ENCODE assay signal across 1 cellular context in genomic region chr11:78037056-78037455, GRCh38.
TF ChIP-seq lines count a peak whose summit lies in the region.

No MANE protein-coding gene starts in this region.

TF ChIP-seq in HepG2, 621 proteins besides CTCF, POLR2A, EP300 and RAD21 (continued from another document):
- TF ChIP-seq SP5 (CRISPR knock-in tag; IDR thresholded peaks at IDR 0.05; ENCODE audit: borderline replicate concordance, low read depth) (peak; percentile 19; the same call in 1 of the 2 replicates), SALL1 (CRISPR knock-in tag; IDR thresholded peaks at IDR 0.05) (peak; percentile 20; the same call in 1 of the 2 replicates), ZNF614 (CRISPR knock-in tag; IDR thresholded peaks at IDR 0.05; ENCODE audit: borderline replicate concordance) (0 out of 2 replicates have a peak, but pooled peaks have one; percentile 20), CCDC6 (CRISPR knock-in tag; IDR thresholded peaks at IDR 0.05) (no peak), ZBED4 (CRISPR knock-in tag; IDR thresholded peaks at IDR 0.05; ENCODE audit: borderline replicate concordance) (no peak), FOXP1 (IDR thresholded peaks at IDR 0.05) (no peak), FOXP1 (CRISPR knock-in tag; IDR thresholded peaks at IDR 0.05) (no peak), SKIL (CRISPR knock-in tag; IDR thresholded peaks at IDR 0.05; ENCODE audit: borderline replicate concordance) (no peak), GABPB1 (CRISPR knock-in tag; IDR thresholded peaks at IDR 0.05) (0 out of 2 replicates have a peak, but pooled peaks have one; percentile 28), RNF219 (CRISPR knock-in tag; IDR thresholded peaks at IDR 0.05) (no peak), CREM (IDR thresholded peaks at IDR 0.05) (no peak), CREM (CRISPR knock-in tag; IDR thresholded peaks at IDR 0.05) (no peak), RXRB (CRISPR knock-in tag; IDR thresholded peaks at IDR 0.05; ENCODE audit: borderline replicate concordance) (peak; percentile 55; the same call in 1 of the 2 replicates), KLF16 (CRISPR knock-in tag; IDR thresholded peaks at IDR 0.05) (0 out of 4 replicates have a peak, but pooled peaks of 1 of the 2 experiments have one; percentile 25), ZHX1 (CRISPR knock-in tag; IDR thresholded peaks at IDR 0.05; ENCODE audit: low read depth) (no peak), GPN1 (CRISPR knock-in tag; IDR thresholded peaks at IDR 0.05; ENCODE audit: borderline replicate concordance) (no peak), JDP2 (CRISPR knock-in tag; IDR thresholded peaks at IDR 0.05; ENCODE audit: borderline replicate concordance) (no peak), MXI1 (IDR thresholded peaks at IDR 0.05; ENCODE audit: borderline replicate concordance, low read depth, low read length) (peak; percentile 42; the same call in 1 of the 3 replicates), ZFX (CRISPR knock-in tag; IDR thresholded peaks at IDR 0.05; ENCODE audit: low read depth) (peak; percentile 52), KDM5B (CRISPR knock-in tag; IDR thresholded peaks at IDR 0.05; ENCODE audit: borderline replicate concordance) (no peak), CSRNP2 (CRISPR knock-in tag; conservative IDR thresholded peaks at IDR 0.05; ENCODE audit: low read depth) (no peak), ZFY (CRISPR knock-in tag; IDR thresholded peaks at IDR 0.05) (peak; percentile 26; the same call in 1 of the 2 replicates)
